Comparison of ENCODE assay signal across 8 cellular contexts in the genomic region with DNA sequence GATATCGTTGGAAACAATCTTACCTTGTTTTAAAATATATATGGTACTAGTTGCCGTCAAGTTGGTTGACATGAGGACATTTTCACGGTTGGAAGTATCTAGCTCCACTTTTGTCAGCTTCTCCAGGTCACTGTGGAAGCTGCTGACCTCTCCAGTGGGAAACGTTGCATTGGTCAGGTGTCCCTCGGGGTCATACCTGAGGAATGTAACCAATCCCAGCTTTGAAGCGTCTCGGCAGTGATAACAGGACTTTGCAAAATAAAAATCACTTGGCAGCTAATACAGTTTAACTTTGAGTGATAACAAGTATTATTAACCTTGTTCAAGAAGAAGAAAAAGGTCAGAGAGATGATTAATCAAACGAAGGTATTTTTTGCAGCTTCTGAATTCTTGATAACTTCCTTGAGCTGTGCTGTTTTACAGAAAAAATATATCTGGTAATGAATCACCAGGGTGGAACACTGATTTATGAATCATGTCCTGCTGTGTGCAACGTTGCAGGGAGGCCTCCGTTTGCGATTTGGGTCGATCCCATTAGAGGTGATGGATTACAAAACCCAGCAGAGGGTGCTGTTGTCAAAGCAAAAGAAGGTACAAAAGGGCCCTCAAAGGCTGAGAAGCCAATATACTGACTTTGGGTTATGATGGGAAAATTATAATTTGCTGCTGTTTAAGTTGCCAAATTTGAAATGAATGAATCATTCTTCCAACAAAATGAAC.
A peak's percentile ranks its signal among the peaks of the same experiment; 100 is the strongest.
DNase-seq lines count a peak whose midpoint lies in the region; ATAC-seq lines count a peak whose summit lies in the region.

No MANE protein-coding gene starts in this region.

- intact Hi-C loops in aorta (cut with DNase I), result no loop called here

- no peak overlapping the region for H3K27ac ChIP-seq in aorta (ENCODE audit: low read depth in 1 of 2, low read length in 2 of 2)

- H3K4me1 ChIP-seq in aorta (ENCODE audit: control insufficient read depth in 1 of 2, insufficient read depth in 2 of 2, low read length in 2 of 2), result no peaks in the 10 kb centered on the region

- no peak overlapping the region for H3K4me3 ChIP-seq in aorta (ENCODE audit: low read length in 2 of 2)

- H3K27me3 ChIP-seq in aorta (ENCODE audit: control insufficient read depth in 1 of 2, insufficient read depth in 2 of 2, low read length in 1 of 2), result no peaks in the 10 kb centered on the region

- ATAC-seq in GM19455 (IDR thresholded peaks at IDR 0.05; ENCODE audit: unreplicated experiment) (peak; percentile 84), aorta (ENCODE audit: low FRiP score) (peak; percentile 65)

- in situ Hi-C loops in Caki2 (cut with HindIII; ENCODE audit: low pct_unique_long_range_greater_than_20kb, low sequenced_read_pairs), result no loop called here

- 26 to 33% methylated on average over 12 of the region's 12 CpGs for WGBS in aorta, 2 donors

- H3K9me3 ChIP-seq in aorta (ENCODE audit: control insufficient read depth, low read length), result no peaks in the 10 kb centered on the region

- peak; percentile 83 for DNase-seq in Caki2 (ENCODE audit: low read depth)
- DNase-seq in HuH-7 (ENCODE audit: low spot score), result peak; percentile 23
- peak; percentile 57 for DNase-seq in RPMI7951 (ENCODE audit: low read depth)
- peak; percentile 39 for DNase-seq in activated T-helper 9 cell treated with anti-CD3 and anti-CD28 coated beads, Interleukin-2, amount 50 U/mL, for 16 hours (ENCODE audit: low read depth)
- peak; percentile 9 for DNase-seq in germinal center (ENCODE audit: low spot score)
- peak; percentile 59 for DNase-seq in putamen (ENCODE audit: low spot score)
- no peak for DNase-seq in aorta

- H3K36me3 ChIP-seq in aorta (ENCODE audit: control insufficient read depth in 1 of 2, insufficient read depth in 2 of 2, low read length in 1 of 2), result no peaks in the 10 kb centered on the region

Comparison
In these comparisons a context has a peak if more than half of its experiments do, and no peak if none do; other contexts are left out.
1. DNase-seq: peak in Caki2 (single experiment), HuH-7 (single experiment), RPMI7951 (single experiment), activated T-helper 9 cell treated with anti-CD3 and anti-CD28 coated beads, Interleukin-2, amount 50 U/mL, for 16 hours (single experiment), germinal center (single experiment) and putamen (single experiment); none in aorta (0 of 2).